ENCODE assay signal across 1 cellular context in the genomic region with DNA sequence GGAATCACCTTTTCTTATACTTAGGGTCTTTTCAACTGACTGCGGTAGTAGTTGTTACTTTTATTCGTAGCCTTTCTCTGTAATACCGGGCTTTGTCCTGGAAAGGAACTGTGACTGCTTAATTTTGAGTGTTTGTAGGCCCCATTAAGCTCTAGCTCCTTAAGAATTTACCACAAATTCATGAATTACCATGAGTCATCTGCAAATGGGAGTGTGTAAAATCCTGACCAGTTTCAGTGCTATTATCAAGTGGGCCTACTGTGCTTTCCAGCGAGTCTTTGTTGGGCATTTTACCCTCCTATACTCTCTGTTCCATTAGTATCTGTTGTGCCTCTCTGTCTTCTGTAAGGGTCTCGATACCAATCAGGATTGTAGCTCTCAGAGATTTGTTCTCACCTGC.
TF ChIP-seq lines count a peak whose summit lies in the region.

No MANE protein-coding gene starts in this region.

TF ChIP-seq in GM23338, 12 proteins besides CTCF, POLR2A, EP300 and RAD21 (continued from another document):
- TF ChIP-seq, protein P1, sequence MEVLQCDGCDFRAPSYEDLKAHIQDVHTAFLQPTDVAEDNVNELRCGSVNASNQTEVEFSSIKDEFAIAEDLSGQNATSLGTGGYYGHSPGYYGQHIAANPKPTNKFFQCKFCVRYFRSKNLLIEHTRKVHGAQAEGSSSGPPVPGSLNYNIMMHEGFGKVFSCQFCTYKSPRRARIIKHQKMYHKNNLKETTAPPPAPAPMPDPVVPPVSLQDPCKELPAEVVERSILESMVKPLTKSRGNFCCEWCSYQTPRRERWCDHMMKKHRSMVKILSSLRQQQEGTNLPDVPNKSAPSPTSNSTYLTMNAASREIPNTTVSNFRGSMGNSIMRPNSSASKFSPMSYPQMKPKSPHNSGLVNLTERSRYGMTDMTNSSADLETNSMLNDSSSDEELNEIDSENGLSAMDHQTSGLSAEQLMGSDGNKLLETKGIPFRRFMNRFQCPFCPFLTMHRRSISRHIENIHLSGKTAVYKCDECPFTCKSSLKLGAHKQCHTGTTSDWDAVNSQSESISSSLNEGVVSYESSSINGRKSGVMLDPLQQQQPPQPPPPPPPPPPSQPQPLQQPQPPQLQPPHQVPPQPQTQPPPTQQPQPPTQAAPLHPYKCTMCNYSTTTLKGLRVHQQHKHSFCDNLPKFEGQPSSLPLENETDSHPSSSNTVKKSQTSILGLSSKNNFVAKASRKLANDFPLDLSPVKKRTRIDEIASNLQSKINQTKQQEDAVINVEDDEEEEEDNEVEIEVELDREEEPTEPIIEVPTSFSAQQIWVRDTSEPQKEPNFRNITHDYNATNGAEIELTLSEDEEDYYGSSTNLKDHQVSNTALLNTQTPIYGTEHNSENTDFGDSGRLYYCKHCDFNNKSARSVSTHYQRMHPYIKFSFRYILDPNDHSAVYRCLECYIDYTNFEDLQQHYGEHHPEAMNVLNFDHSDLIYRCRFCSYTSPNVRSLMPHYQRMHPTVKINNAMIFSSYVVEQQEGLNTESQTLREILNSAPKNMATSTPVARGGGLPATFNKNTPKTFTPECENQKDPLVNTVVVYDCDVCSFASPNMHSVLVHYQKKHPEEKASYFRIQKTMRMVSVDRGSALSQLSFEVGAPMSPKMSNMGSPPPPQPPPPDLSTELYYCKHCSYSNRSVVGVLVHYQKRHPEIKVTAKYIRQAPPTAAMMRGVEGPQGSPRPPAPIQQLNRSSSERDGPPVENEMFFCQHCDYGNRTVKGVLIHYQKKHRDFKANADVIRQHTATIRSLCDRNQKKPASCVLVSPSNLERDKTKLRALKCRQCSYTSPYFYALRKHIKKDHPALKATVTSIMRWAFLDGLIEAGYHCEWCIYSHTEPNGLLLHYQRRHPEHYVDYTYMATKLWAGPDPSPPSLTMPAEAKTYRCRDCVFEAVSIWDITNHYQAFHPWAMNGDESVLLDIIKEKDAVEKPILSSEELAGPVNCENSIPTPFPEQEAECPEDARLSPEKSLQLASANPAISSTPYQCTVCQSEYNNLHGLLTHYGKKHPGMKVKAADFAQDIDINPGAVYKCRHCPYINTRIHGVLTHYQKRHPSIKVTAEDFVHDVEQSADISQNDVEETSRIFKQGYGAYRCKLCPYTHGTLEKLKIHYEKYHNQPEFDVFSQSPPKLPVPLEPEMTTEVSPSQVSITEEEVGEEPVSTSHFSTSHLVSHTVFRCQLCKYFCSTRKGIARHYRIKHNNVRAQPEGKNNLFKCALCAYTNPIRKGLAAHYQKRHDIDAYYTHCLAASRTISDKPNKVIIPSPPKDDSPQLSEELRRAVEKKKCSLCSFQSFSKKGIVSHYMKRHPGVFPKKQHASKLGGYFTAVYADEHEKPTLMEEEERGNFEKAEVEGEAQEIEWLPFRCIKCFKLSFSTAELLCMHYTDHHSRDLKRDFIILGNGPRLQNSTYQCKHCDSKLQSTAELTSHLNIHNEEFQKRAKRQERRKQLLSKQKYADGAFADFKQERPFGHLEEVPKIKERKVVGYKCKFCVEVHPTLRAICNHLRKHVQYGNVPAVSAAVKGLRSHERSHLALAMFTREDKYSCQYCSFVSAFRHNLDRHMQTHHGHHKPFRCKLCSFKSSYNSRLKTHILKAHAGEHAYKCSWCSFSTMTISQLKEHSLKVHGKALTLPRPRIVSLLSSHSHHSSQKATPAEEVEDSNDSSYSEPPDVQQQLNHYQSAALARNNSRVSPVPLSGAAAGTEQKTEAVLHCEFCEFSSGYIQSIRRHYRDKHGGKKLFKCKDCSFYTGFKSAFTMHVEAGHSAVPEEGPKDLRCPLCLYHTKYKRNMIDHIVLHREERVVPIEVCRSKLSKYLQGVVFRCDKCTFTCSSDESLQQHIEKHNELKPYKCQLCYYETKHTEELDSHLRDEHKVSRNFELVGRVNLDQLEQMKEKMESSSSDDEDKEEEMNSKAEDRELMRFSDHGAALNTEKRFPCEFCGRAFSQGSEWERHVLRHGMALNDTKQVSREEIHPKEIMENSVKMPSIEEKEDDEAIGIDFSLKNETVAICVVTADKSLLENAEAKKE (CRISPR knock-in tag; IDR thresholded peaks at IDR 0.05): no peak
TF ChIP-seq in GM23338: peak in this region for 0.
